ENCODE assay signal across 1 cellular context in the genomic region with DNA sequence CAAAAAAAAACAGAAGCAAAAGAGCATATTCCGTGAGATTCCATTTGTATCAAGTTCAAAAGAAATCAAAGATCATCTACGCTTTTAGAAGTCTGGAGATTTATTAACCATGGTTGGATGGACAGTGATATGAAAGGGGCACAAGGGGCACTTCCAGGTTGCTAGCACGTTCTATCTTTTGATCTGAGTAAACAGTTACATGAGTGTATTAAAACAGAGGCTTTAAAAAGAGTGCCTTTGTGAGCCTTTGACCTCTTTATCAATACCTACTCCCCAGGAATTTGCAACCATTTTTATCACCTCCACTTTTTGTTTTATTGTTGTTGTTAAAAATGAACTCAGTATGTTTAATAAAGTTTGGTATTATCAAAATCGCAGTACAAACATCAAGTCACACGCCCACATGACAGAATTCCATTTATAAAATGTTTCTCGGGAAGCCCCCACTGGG.
A peak's percentile ranks its signal among the peaks of the same experiment; 100 is the strongest.
TF ChIP-seq lines count a peak whose summit lies in the region.

No MANE protein-coding gene starts in this region.

TF ChIP-seq in HepG2, 621 proteins besides CTCF, POLR2A, EP300 and RAD21 (continued from another document and continues in another):
- TF ChIP-seq, protein P1, sequence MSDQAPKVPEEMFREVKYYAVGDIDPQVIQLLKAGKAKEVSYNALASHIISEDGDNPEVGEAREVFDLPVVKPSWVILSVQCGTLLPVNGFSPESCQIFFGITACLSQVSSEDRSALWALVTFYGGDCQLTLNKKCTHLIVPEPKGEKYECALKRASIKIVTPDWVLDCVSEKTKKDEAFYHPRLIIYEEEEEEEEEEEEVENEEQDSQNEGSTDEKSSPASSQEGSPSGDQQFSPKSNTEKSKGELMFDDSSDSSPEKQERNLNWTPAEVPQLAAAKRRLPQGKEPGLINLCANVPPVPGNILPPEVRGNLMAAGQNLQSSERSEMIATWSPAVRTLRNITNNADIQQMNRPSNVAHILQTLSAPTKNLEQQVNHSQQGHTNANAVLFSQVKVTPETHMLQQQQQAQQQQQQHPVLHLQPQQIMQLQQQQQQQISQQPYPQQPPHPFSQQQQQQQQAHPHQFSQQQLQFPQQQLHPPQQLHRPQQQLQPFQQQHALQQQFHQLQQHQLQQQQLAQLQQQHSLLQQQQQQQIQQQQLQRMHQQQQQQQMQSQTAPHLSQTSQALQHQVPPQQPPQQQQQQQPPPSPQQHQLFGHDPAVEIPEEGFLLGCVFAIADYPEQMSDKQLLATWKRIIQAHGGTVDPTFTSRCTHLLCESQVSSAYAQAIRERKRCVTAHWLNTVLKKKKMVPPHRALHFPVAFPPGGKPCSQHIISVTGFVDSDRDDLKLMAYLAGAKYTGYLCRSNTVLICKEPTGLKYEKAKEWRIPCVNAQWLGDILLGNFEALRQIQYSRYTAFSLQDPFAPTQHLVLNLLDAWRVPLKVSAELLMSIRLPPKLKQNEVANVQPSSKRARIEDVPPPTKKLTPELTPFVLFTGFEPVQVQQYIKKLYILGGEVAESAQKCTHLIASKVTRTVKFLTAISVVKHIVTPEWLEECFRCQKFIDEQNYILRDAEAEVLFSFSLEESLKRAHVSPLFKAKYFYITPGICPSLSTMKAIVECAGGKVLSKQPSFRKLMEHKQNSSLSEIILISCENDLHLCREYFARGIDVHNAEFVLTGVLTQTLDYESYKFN (CRISPR knock-in tag; conservative IDR thresholded peaks at IDR 0.05) = peak; percentile 94
- peak; percentile 5; the same call in 1 of the 2 replicates for TF ChIP-seq STAG1 (CRISPR knock-in tag; IDR thresholded peaks at IDR 0.05)
- TF ChIP-seq KLF16 (CRISPR knock-in tag; IDR thresholded peaks at IDR 0.05) = peak in 1 of 2 experiments; percentile 43; a peak in 1 of 4 replicates
- peak; percentile 94 for TF ChIP-seq BCL6 (CRISPR knock-in tag; IDR thresholded peaks at IDR 0.05)
- TF ChIP-seq ZNF451 (CRISPR knock-in tag; IDR thresholded peaks at IDR 0.05) = no peak
- peak; percentile 82 for TF ChIP-seq PITX1 (CRISPR knock-in tag; IDR thresholded peaks at IDR 0.05)
- peak; percentile 63 for TF ChIP-seq RBFOX2 (IDR thresholded peaks at IDR 0.05; ENCODE audit: low read depth, low read length)
- TF ChIP-seq, protein P2, sequence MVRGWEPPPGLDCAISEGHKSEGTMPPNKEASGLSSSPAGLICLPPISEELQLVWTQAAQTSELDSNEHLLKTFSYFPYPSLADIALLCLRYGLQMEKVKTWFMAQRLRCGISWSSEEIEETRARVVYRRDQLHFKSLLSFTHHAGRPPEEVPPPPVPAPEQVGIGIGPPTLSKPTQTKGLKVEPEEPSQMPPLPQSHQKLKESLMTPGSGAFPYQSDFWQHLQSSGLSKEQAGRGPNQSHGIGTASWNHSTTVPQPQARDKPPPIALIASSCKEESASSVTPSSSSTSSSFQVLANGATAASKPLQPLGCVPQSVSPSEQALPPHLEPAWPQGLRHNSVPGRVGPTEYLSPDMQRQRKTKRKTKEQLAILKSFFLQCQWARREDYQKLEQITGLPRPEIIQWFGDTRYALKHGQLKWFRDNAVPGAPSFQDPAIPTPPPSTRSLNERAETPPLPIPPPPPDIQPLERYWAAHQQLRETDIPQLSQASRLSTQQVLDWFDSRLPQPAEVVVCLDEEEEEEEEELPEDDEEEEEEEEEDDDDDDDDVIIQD (CRISPR knock-in tag; IDR thresholded peaks at IDR 0.05; ENCODE audit: low read depth) = peak; percentile 28; the same call in 1 of the 2 replicates
- TF ChIP-seq SOX13 (IDR thresholded peaks at IDR 0.05) = peak; percentile 86
- peak in 1 of 2 experiments; percentile 91; a peak in 2 of 4 replicates for TF ChIP-seq SOX13 (CRISPR knock-in tag; conservative IDR thresholded peaks at IDR 0.05 in 1 of 2, IDR thresholded peaks at IDR 0.05 in 1 of 2)
- TF ChIP-seq ZBTB7B (CRISPR knock-in tag; IDR thresholded peaks at IDR 0.05) = peak; percentile 43; the same call in 1 of the 2 replicates
- TF ChIP-seq CREM (IDR thresholded peaks at IDR 0.05) = peak; percentile 87
- no peak for TF ChIP-seq CREM (CRISPR knock-in tag; IDR thresholded peaks at IDR 0.05)
- TF ChIP-seq NR2F2 (IDR thresholded peaks at IDR 0.05; ENCODE audit: borderline replicate concordance, low read depth) = peak; percentile 95
- TF ChIP-seq ZNF382 (CRISPR knock-in tag; IDR thresholded peaks at IDR 0.05; ENCODE audit: borderline replicate concordance) = no peak
- TF ChIP-seq SMAD3 (CRISPR knock-in tag; IDR thresholded peaks at IDR 0.05) = peak; percentile 70; the same call in 1 of the 2 replicates
- TF ChIP-seq FOXK1 (CRISPR knock-in tag; IDR thresholded peaks at IDR 0.05; ENCODE audit: borderline replicate concordance, low read depth) = peak; percentile 41; the same call in 1 of the 2 replicates
- TF ChIP-seq, protein P3, sequence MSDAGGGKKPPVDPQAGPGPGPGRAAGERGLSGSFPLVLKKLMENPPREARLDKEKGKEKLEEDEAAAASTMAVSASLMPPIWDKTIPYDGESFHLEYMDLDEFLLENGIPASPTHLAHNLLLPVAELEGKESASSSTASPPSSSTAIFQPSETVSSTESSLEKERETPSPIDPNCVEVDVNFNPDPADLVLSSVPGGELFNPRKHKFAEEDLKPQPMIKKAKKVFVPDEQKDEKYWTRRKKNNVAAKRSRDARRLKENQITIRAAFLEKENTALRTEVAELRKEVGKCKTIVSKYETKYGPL (CRISPR knock-in tag; IDR thresholded peaks at IDR 0.05) = peak; percentile 54; the same call in 1 of the 2 replicates
- TF ChIP-seq THAP11 (CRISPR knock-in tag; IDR thresholded peaks at IDR 0.05) = 0 out of 2 replicates have a peak, but pooled peaks have one; percentile 30
- TF ChIP-seq, protein P4, sequence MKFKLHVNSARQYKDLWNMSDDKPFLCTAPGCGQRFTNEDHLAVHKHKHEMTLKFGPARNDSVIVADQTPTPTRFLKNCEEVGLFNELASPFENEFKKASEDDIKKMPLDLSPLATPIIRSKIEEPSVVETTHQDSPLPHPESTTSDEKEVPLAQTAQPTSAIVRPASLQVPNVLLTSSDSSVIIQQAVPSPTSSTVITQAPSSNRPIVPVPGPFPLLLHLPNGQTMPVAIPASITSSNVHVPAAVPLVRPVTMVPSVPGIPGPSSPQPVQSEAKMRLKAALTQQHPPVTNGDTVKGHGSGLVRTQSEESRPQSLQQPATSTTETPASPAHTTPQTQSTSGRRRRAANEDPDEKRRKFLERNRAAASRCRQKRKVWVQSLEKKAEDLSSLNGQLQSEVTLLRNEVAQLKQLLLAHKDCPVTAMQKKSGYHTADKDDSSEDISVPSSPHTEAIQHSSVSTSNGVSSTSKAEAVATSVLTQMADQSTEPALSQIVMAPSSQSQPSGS (CRISPR knock-in tag; IDR thresholded peaks at IDR 0.05) = 0 out of 2 replicates have a peak, but pooled peaks have one; percentile 29
- peak; percentile 88 for TF ChIP-seq BHLHE40 (IDR thresholded peaks at IDR 0.05; ENCODE audit: low read length)
- TF ChIP-seq TEAD3 (CRISPR knock-in tag; optimal IDR thresholded peaks at IDR 0.05; ENCODE audit: borderline replicate concordance) = peak; percentile 74
- TF ChIP-seq, protein P5, sequence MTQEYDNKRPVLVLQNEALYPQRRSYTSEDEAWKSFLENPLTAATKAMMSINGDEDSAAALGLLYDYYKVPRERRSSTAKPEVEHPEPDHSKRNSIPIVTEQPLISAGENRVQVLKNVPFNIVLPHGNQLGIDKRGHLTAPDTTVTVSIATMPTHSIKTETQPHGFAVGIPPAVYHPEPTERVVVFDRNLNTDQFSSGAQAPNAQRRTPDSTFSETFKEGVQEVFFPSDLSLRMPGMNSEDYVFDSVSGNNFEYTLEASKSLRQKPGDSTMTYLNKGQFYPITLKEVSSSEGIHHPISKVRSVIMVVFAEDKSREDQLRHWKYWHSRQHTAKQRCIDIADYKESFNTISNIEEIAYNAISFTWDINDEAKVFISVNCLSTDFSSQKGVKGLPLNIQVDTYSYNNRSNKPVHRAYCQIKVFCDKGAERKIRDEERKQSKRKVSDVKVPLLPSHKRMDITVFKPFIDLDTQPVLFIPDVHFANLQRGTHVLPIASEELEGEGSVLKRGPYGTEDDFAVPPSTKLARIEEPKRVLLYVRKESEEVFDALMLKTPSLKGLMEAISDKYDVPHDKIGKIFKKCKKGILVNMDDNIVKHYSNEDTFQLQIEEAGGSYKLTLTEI (CRISPR knock-in tag; conservative IDR thresholded peaks at IDR 0.05) = no peak
- TF ChIP-seq, protein P6, sequence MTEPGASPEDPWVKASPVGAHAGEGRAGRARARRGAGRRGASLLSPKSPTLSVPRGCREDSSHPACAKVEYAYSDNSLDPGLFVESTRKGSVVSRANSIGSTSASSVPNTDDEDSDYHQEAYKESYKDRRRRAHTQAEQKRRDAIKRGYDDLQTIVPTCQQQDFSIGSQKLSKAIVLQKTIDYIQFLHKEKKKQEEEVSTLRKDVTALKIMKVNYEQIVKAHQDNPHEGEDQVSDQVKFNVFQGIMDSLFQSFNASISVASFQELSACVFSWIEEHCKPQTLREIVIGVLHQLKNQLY (CRISPR knock-in tag; IDR thresholded peaks at IDR 0.05) = peak; percentile 64; the same call in 1 of the 2 replicates
- TF ChIP-seq, protein P7, sequence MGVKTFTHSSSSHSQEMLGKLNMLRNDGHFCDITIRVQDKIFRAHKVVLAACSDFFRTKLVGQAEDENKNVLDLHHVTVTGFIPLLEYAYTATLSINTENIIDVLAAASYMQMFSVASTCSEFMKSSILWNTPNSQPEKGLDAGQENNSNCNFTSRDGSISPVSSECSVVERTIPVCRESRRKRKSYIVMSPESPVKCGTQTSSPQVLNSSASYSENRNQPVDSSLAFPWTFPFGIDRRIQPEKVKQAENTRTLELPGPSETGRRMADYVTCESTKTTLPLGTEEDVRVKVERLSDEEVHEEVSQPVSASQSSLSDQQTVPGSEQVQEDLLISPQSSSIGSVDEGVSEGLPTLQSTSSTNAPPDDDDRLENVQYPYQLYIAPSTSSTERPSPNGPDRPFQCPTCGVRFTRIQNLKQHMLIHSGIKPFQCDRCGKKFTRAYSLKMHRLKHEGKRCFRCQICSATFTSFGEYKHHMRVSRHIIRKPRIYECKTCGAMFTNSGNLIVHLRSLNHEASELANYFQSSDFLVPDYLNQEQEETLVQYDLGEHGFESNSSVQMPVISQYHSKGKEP (CRISPR knock-in tag; IDR thresholded peaks at IDR 0.05) = no peak
- peak; percentile 47; the same call in 1 of the 2 replicates for TF ChIP-seq MIXL1 (CRISPR knock-in tag; IDR thresholded peaks at IDR 0.05)
- TF ChIP-seq, protein P8, sequence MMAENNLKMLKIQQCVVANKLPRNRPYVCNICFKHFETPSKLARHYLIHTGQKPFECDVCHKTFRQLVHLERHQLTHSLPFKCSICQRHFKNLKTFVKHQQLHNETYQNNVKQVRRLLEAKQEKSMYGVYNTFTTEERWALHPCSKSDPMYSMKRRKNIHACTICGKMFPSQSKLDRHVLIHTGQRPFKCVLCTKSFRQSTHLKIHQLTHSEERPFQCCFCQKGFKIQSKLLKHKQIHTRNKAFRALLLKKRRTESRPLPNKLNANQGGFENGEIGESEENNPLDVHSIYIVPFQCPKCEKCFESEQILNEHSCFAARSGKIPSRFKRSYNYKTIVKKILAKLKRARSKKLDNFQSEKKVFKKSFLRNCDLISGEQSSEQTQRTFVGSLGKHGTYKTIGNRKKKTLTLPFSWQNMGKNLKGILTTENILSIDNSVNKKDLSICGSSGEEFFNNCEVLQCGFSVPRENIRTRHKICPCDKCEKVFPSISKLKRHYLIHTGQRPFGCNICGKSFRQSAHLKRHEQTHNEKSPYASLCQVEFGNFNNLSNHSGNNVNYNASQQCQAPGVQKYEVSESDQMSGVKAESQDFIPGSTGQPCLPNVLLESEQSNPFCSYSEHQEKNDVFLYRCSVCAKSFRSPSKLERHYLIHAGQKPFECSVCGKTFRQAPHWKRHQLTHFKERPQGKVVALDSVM (CRISPR knock-in tag; IDR thresholded peaks at IDR 0.05) = no peak
- peak; percentile 51; the same call in 1 of the 2 replicates for TF ChIP-seq FOSL2 (CRISPR knock-in tag; IDR thresholded peaks at IDR 0.05)
- TF ChIP-seq, protein P9, sequence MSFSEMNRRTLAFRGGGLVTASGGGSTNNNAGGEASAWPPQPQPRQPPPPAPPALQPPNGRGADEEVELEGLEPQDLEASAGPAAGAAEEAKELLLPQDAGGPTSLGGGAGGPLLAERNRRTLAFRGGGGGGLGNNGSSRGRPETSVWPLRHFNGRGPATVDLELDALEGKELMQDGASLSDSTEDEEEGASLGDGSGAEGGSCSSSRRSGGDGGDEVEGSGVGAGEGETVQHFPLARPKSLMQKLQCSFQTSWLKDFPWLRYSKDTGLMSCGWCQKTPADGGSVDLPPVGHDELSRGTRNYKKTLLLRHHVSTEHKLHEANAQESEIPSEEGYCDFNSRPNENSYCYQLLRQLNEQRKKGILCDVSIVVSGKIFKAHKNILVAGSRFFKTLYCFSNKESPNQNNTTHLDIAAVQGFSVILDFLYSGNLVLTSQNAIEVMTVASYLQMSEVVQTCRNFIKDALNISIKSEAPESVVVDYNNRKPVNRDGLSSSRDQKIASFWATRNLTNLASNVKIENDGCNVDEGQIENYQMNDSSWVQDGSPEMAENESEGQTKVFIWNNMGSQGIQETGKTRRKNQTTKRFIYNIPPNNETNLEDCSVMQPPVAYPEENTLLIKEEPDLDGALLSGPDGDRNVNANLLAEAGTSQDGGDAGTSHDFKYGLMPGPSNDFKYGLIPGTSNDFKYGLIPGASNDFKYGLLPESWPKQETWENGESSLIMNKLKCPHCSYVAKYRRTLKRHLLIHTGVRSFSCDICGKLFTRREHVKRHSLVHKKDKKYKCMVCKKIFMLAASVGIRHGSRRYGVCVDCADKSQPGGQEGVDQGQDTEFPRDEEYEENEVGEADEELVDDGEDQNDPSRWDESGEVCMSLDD (CRISPR knock-in tag; IDR thresholded peaks at IDR 0.05; ENCODE audit: borderline replicate concordance) = peak; percentile 84
- no peak for TF ChIP-seq ONECUT2 (CRISPR knock-in tag; IDR thresholded peaks at IDR 0.05)
- TF ChIP-seq NR2F6 (IDR thresholded peaks at IDR 0.05) = peak; percentile 96
- TF ChIP-seq NR2F6 (CRISPR knock-in tag; IDR thresholded peaks at IDR 0.05) = peak; percentile 95
- peak; percentile 57; the same call in 1 of the 2 replicates for TF ChIP-seq MEF2D (CRISPR knock-in tag; IDR thresholded peaks at IDR 0.05)
- TF ChIP-seq RXRB (CRISPR knock-in tag; IDR thresholded peaks at IDR 0.05; ENCODE audit: borderline replicate concordance) = peak; percentile 89
- TF ChIP-seq ZKSCAN8 (CRISPR knock-in tag; IDR thresholded peaks at IDR 0.05; ENCODE audit: borderline replicate concordance) = 0 out of 2 replicates have a peak, but pooled peaks have one; percentile 19
- TF ChIP-seq SALL1 (CRISPR knock-in tag; IDR thresholded peaks at IDR 0.05) = peak; percentile 86; the same call in 1 of the 2 replicates
- TF ChIP-seq, protein P10, sequence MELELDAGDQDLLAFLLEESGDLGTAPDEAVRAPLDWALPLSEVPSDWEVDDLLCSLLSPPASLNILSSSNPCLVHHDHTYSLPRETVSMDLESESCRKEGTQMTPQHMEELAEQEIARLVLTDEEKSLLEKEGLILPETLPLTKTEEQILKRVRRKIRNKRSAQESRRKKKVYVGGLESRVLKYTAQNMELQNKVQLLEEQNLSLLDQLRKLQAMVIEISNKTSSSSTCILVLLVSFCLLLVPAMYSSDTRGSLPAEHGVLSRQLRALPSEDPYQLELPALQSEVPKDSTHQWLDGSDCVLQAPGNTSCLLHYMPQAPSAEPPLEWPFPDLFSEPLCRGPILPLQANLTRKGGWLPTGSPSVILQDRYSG (CRISPR knock-in tag; IDR thresholded peaks at IDR 0.05) = 0 out of 2 replicates have a peak, but pooled peaks have one; percentile 28
- no peak for TF ChIP-seq NFYB (CRISPR knock-in tag; IDR thresholded peaks at IDR 0.05)
- no peak for TF ChIP-seq HNRNPUL1 (IDR thresholded peaks at IDR 0.05; ENCODE audit: low read depth, low read length)
- peak; percentile 66; the same call in 1 of the 2 replicates for TF ChIP-seq ZNF264 (CRISPR knock-in tag; IDR thresholded peaks at IDR 0.05)
- TF ChIP-seq SRSF1 (optimal IDR thresholded peaks at IDR 0.05; ENCODE audit: low read depth, low read length) = no peak
